15 cellular contexts compared by ENCODE assay signal in the genomic region with DNA sequence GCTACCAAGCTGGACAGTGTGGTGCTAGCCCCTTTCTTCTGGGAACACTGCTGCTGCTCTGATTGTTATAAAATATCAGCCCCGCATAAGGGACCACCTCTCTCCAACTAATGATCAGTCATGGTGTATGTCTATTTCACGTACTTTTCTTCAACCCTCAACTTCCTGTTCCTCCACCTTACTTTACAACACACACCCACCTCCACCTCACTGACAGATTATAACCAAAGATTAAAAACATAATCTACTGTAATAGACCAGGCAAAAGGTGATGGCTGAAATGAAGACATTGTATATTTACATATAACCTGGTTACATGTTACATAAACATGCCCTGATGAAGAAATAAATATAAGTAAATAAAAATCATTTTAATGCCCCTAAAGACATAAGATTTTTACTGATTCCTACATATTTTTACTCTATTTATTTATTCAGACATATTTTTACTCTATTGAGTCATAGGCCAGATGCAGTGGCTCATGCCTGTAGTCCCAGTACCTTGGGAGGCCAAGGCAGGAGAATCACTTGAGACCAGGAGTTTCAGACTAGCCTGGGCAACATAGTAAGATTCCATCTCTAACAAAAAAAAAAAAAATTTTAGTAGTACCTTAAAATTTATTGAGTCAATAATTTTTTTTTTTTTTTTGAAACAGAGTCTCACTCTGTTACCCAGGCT. TPM values are rescaled to one million over a fixed set of nuclear protein-coding genes. Genes with fewer than 3 reads are reported as not detected.
DNase-seq lines count a peak whose midpoint lies in the region; ATAC-seq and TF ChIP-seq lines count a peak whose summit lies in the region.
"Had no signal": no experiment of that assay in that cellular context is flagged by ENCODE, and none has a peak within 500 bp of the region (broad histone marks: within the 10 kb centered on the region; RNA-seq: fewer than 3 reads in every experiment).

No MANE protein-coding gene starts in this region.

- peaks cover 22% of the 10 kb centered on the region for H3K36me3 Mint-ChIP-seq in activated naive CD8-positive, alpha-beta T cell treated with anti-CD3 and anti-CD28 coated beads, Interleukin-2, amount 50 U/mL, for 24 hours (ENCODE audit: low read depth)
- no peaks in the 10 kb centered on the region for H3K36me3 Mint-ChIP-seq in natural killer cell treated with Interleukin-12 subunit alpha and Interleukin-12 subunit beta and Interleukin-15 and Interleukin-18, amount 100 ng/mL, for 72 hours

- peaks cover 0 to 17% (median 0%) of the 10 kb centered on the region in 6 donors for H3K36me3 ChIP-seq in spleen
- H3K36me3 ChIP-seq: adrenal gland had no signal

- peaks cover 4% of the 10 kb centered on the region for H3K9me3 Mint-ChIP-seq in activated naive CD8-positive, alpha-beta T cell treated with anti-CD3 and anti-CD28 coated beads, Interleukin-2, amount 50 U/mL, for 24 hours
- H3K9me3 Mint-ChIP-seq in natural killer cell treated with Interleukin-12 subunit alpha and Interleukin-12 subunit beta and Interleukin-15 and Interleukin-18, amount 100 ng/mL, for 72 hours = no peaks in the 10 kb centered on the region

- H3K27me3 ChIP-seq in spleen (replicated peaks in 1 of 7) = no peaks in the 10 kb centered on the region
- H3K27me3 ChIP-seq: adrenal gland, MG63 had no signal

- H3K4me3 Mint-ChIP-seq in activated naive CD8-positive, alpha-beta T cell treated with anti-CD3 and anti-CD28 coated beads, Interleukin-2, amount 50 U/mL, for 24 hours = no peak overlapping the region
- H3K4me3 Mint-ChIP-seq in natural killer cell treated with Interleukin-12 subunit alpha and Interleukin-12 subunit beta and Interleukin-15 and Interleukin-18, amount 100 ng/mL, for 72 hours = peak overlapping the region; percentile 24

- 50 to 74% (median 52%) methylated on average over 2 of the region's 2 CpGs for WGBS in spleen, 5 donors

- peaks cover 0 to 8% (median 2%) of the 10 kb centered on the region in 8 donors for H3K9me3 ChIP-seq in spleen
- H3K9me3 ChIP-seq: adrenal gland had no signal

- DNase-seq in activated CD4-positive, CD25-positive, alpha-beta regulatory T cell treated with anti-CD3 and anti-CD28 coated beads, Interleukin-2, amount 50 U/mL, for 72 hours = no peak
- DNase-seq in Jurkat, Clone E6-1 (ENCODE audit: low read depth, low spot score) = peak; percentile 29
- DNase-seq in activated naive CD8-positive, alpha-beta T cell treated with anti-CD3 and anti-CD28 coated beads, Interleukin-2, amount 50 U/mL, for 24 hours = no peak
- DNase-seq in natural killer cell treated with Interleukin-12 subunit alpha and Interleukin-12 subunit beta and Interleukin-15 and Interleukin-18, amount 100 ng/mL, for 72 hours (ENCODE audit: low spot score) = no peak
- no peak for DNase-seq in activated gamma-delta T cell treated with Interleukin-2 at 50 U/mL for 16 hours
- no peak for DNase-seq in stimulated activated CD4-positive, alpha-beta T cell treated with anti-CD3 and anti-CD28 coated beads, Interleukin-1b, Interleukin-23, amount 100 ng/mL, for 48 hours
- DNase-seq in spleen = no peak
- DNase-seq: adrenal gland, C1 segment of cervical spinal cord, MG63, NCI-H187 treated with DMSO at 0.1 percent for 48 hours, NCI-H510A had no signal

- H3K27me3 Mint-ChIP-seq in activated naive CD8-positive, alpha-beta T cell treated with anti-CD3 and anti-CD28 coated beads, Interleukin-2, amount 50 U/mL, for 24 hours = no peaks in the 10 kb centered on the region
- no peaks in the 10 kb centered on the region for H3K27me3 Mint-ChIP-seq in natural killer cell treated with Interleukin-12 subunit alpha and Interleukin-12 subunit beta and Interleukin-15 and Interleukin-18, amount 100 ng/mL, for 72 hours

- no peak for TF ChIP-seq CTCF in spleen (IDR thresholded peaks at IDR 0.05 in 8 of 11, conservative IDR thresholded peaks at IDR 0.05 in 3 of 11)

- ATAC-seq in activated CD4-positive, CD25-positive, alpha-beta regulatory T cell treated with anti-CD3 and anti-CD28 coated beads, Interleukin-2, amount 50 U/mL, for 24 hours = peak; percentile 64
- peak; percentile 75 for ATAC-seq in activated naive CD8-positive, alpha-beta T cell treated with anti-CD3 and anti-CD28 coated beads, Interleukin-2, amount 50 U/mL, for 24 hours
- ATAC-seq in natural killer cell treated with Interleukin-12 subunit alpha and Interleukin-12 subunit beta and Interleukin-15 and Interleukin-18, amount 100 ng/mL, for 72 hours = peak in 1 of 2 donors; percentile 43
- ATAC-seq: left lobe of liver had no signal

- intact Hi-C loops in spleen (cut with DNase I; ENCODE audit: low total_unique reads) = no loop called here

- H3K27ac ChIP-seq in spleen = no peak overlapping the region
- H3K27ac ChIP-seq: 22Rv1, adrenal gland had no signal

- no peak for TF ChIP-seq POLR2A in spleen (IDR thresholded peaks at IDR 0.05)

- peaks cover 0 to 24% (median 2%) of the 10 kb centered on the region in 6 donors for H3K4me1 ChIP-seq in spleen
- H3K4me1 ChIP-seq: adrenal gland had no signal

- peak overlapping the region; percentile 74 for H3K27ac Mint-ChIP-seq in activated naive CD8-positive, alpha-beta T cell treated with anti-CD3 and anti-CD28 coated beads, Interleukin-2, amount 50 U/mL, for 24 hours
- H3K27ac Mint-ChIP-seq in natural killer cell treated with Interleukin-12 subunit alpha and Interleukin-12 subunit beta and Interleukin-15 and Interleukin-18, amount 100 ng/mL, for 72 hours = peak overlapping the region; percentile 38 to 72

- H3K4me3 ChIP-seq in Jurkat, Clone E6-1 (ENCODE audit: low read length) = no peak overlapping the region
- H3K4me3 ChIP-seq in spleen = no peak overlapping the region
- H3K4me3 ChIP-seq: adrenal gland, MG63 had no signal

- H3K4me1 Mint-ChIP-seq in activated naive CD8-positive, alpha-beta T cell treated with anti-CD3 and anti-CD28 coated beads, Interleukin-2, amount 50 U/mL, for 24 hours = peaks cover 38% of the 10 kb centered on the region
- peaks cover 24 to 34% of the 10 kb centered on the region in 2 donors for H3K4me1 Mint-ChIP-seq in natural killer cell treated with Interleukin-12 subunit alpha and Interleukin-12 subunit beta and Interleukin-15 and Interleukin-18, amount 100 ng/mL, for 72 hours (ENCODE audit: low read depth in 2 of 2)

RNA-seq across cellular contexts. Expression of a gene that starts 12.8 kb away (rescaled TPM):
- 46.7 TPM for polyA plus RNA-seq in Jurkat, Clone E6-1 (2012; ENCODE audit: insufficient read depth, insufficient read length)
- total RNA-seq in natural killer cell treated with Interleukin-12 subunit alpha and Interleukin-12 subunit beta and Interleukin-15 and Interleukin-18, amount 100 ng/mL, for 72 hours = 10 to 100 TPM; 39.1 to 52.0 TPM
- total RNA-seq in spleen = 10 to 100 TPM in 6 of 7 donors, 1 to 10 TPM in 1; 9.1 to 17.8 (median 12.9) TPM
- polyA plus RNA-seq in spleen = 10 to 100 TPM in 1 of 3 donors, 1 to 10 TPM in 2; 8.6 to 11.5 (median 8.6) TPM
